In genomic region chr9:34651876-34652602, GRCh38 we compare ENCODE assay signal across 1 cellular context.
TF ChIP-seq lines count a peak whose summit lies in the region.

IL11RA (plus strand) TSS chr9:34652185; CDS start chr9:34655218, 3,033 bp downstream.

TF ChIP-seq in HepG2, 621 proteins besides CTCF, POLR2A, EP300 and RAD21 (continued from another document and continues in another):
- TF ChIP-seq ARNT2 (CRISPR knock-in tag; IDR thresholded peaks at IDR 0.05; ENCODE audit: low read depth): peak; percentile 65; the same call in 1 of the 2 replicates
- 0 out of 2 replicates have a peak, but pooled peaks have one; percentile 45 for TF ChIP-seq ADNP (CRISPR knock-in tag; IDR thresholded peaks at IDR 0.05)
- TF ChIP-seq BRD4 (CRISPR knock-in tag; IDR thresholded peaks at IDR 0.05): no peak
- peak; percentile 47; the same call in 1 of the 2 replicates for TF ChIP-seq FOXA3 (CRISPR knock-in tag; IDR thresholded peaks at IDR 0.05)
- peak; percentile 74; the same call in 1 of the 2 replicates for TF ChIP-seq EED (CRISPR knock-in tag; IDR thresholded peaks at IDR 0.05)
- TF ChIP-seq PAX8 (CRISPR knock-in tag; IDR thresholded peaks at IDR 0.05; ENCODE audit: borderline replicate concordance): 0 out of 2 replicates have a peak, but pooled peaks have one; percentile 38
- TF ChIP-seq RARA (CRISPR knock-in tag; IDR thresholded peaks at IDR 0.05): peak; percentile 65
- TF ChIP-seq ZNF296 (CRISPR knock-in tag; conservative IDR thresholded peaks at IDR 0.05): 0 out of 2 replicates have a peak, but pooled peaks have one; percentile 53
- 0 out of 2 replicates have a peak, but pooled peaks have one; percentile 11 for TF ChIP-seq FOXK2 (IDR thresholded peaks at IDR 0.05)
- TF ChIP-seq HMG20A (CRISPR knock-in tag; IDR thresholded peaks at IDR 0.05; ENCODE audit: borderline replicate concordance): no peak
- TF ChIP-seq PITX1 (CRISPR knock-in tag; IDR thresholded peaks at IDR 0.05): peak; percentile 48; the same call in 1 of the 2 replicates
- TF ChIP-seq ZNF24 (IDR thresholded peaks at IDR 0.05): no peak
- TF ChIP-seq RERE (CRISPR knock-in tag; IDR thresholded peaks at IDR 0.05; ENCODE audit: low read depth): no peak
- 0 out of 2 replicates have a peak, but pooled peaks have one; percentile 36 for TF ChIP-seq MED13 (CRISPR knock-in tag; IDR thresholded peaks at IDR 0.05)
- peak; percentile 99 for TF ChIP-seq HOXD1 (CRISPR knock-in tag; IDR thresholded peaks at IDR 0.05)
- peak; percentile 98 for TF ChIP-seq AGO2 (optimal IDR thresholded peaks at IDR 0.05; ENCODE audit: low read depth, low read length)
- peak; percentile 58; the same call in 1 of the 2 replicates for TF ChIP-seq NR2F2 (IDR thresholded peaks at IDR 0.05; ENCODE audit: borderline replicate concordance, low read depth)
- 0 out of 2 replicates have a peak, but pooled peaks have one; percentile 47 for TF ChIP-seq E2F5 (CRISPR knock-in tag; conservative IDR thresholded peaks at IDR 0.05)
- TF ChIP-seq GABPA (IDR thresholded peaks at IDR 0.05; ENCODE audit: low read depth, low read length): no peak
- peak; percentile 87 for TF ChIP-seq GABPA (CRISPR knock-in tag; IDR thresholded peaks at IDR 0.05; ENCODE audit: low read depth)
- peak; percentile 75 for TF ChIP-seq ZFY (CRISPR knock-in tag; IDR thresholded peaks at IDR 0.05)
- no peak for TF ChIP-seq CENPBD1 (CRISPR knock-in tag; IDR thresholded peaks at IDR 0.05; ENCODE audit: borderline replicate concordance, low read depth)
- TF ChIP-seq ZNF431 (CRISPR knock-in tag; IDR thresholded peaks at IDR 0.05; ENCODE audit: borderline replicate concordance, low read depth): peak; percentile 80; the same call in 1 of the 2 replicates
- TF ChIP-seq FOXP4 (CRISPR knock-in tag; IDR thresholded peaks at IDR 0.05): peak; percentile 74; the same call in 1 of the 2 replicates
- TF ChIP-seq CBFB (CRISPR knock-in tag; IDR thresholded peaks at IDR 0.05): 0 out of 2 replicates have a peak, but pooled peaks have one; percentile 25
- peak; percentile 75; the same call in 1 of the 2 replicates for TF ChIP-seq TOPORS (CRISPR knock-in tag; IDR thresholded peaks at IDR 0.05)
- TF ChIP-seq MED8 (CRISPR knock-in tag; IDR thresholded peaks at IDR 0.05; ENCODE audit: insufficient replicate concordance): peak; percentile 45
- peak; percentile 39 for TF ChIP-seq PPARG (CRISPR knock-in tag; conservative IDR thresholded peaks at IDR 0.05)
- no peak for TF ChIP-seq ZNF253 (CRISPR knock-in tag; IDR thresholded peaks at IDR 0.05; ENCODE audit: borderline replicate concordance)
- 0 out of 2 replicates have a peak, but pooled peaks have one; percentile 70 for TF ChIP-seq ZNF333 (CRISPR knock-in tag; IDR thresholded peaks at IDR 0.05; ENCODE audit: borderline replicate concordance)
- TF ChIP-seq PAF1 (CRISPR knock-in tag; IDR thresholded peaks at IDR 0.05): peak; percentile 58; the same call in 1 of the 2 replicates
- TF ChIP-seq HOXA9 (CRISPR knock-in tag; IDR thresholded peaks at IDR 0.05; ENCODE audit: borderline replicate concordance): peak; percentile 88; the same call in 1 of the 2 replicates
- TF ChIP-seq ZNF235 (CRISPR knock-in tag; IDR thresholded peaks at IDR 0.05; ENCODE audit: borderline replicate concordance): 0 out of 2 replicates have a peak, but pooled peaks have one; percentile 39
- TF ChIP-seq NRL (CRISPR knock-in tag; IDR thresholded peaks at IDR 0.05; ENCODE audit: borderline replicate concordance): peak; percentile 46; the same call in 1 of the 2 replicates
- TF ChIP-seq HMG20B (CRISPR knock-in tag; conservative IDR thresholded peaks at IDR 0.05): 0 out of 2 replicates have a peak, but pooled peaks have one; percentile 7
- TF ChIP-seq FOXK1 (CRISPR knock-in tag; IDR thresholded peaks at IDR 0.05; ENCODE audit: borderline replicate concordance, low read depth): peak; percentile 32; the same call in 1 of the 2 replicates
- 0 out of 2 replicates have a peak, but pooled peaks have one; percentile 23 for TF ChIP-seq ZMYM2 (CRISPR knock-in tag; IDR thresholded peaks at IDR 0.05)
- TF ChIP-seq TFDP1 (CRISPR knock-in tag; IDR thresholded peaks at IDR 0.05; ENCODE audit: borderline replicate concordance): peak; percentile 84
- 0 out of 2 replicates have a peak, but pooled peaks have one; percentile 25 for TF ChIP-seq ZNF629 (CRISPR knock-in tag; conservative IDR thresholded peaks at IDR 0.05)
- peak; percentile 73 for TF ChIP-seq PHF20 (CRISPR knock-in tag; IDR thresholded peaks at IDR 0.05)
- peak; percentile 80 for TF ChIP-seq ZGPAT (CRISPR knock-in tag; IDR thresholded peaks at IDR 0.05)
- peak; percentile 10 for TF ChIP-seq TEAD3 (CRISPR knock-in tag; optimal IDR thresholded peaks at IDR 0.05; ENCODE audit: borderline replicate concordance)
- TF ChIP-seq PHB2 (IDR thresholded peaks at IDR 0.05; ENCODE audit: partially characterized antibody): no peak
- TF ChIP-seq YEATS4 (CRISPR knock-in tag; IDR thresholded peaks at IDR 0.05; ENCODE audit: borderline replicate concordance): no peak
- TF ChIP-seq SNAI1 (CRISPR knock-in tag; IDR thresholded peaks at IDR 0.05; ENCODE audit: borderline replicate concordance): no peak
- peak; percentile 83 for TF ChIP-seq HNF4G (IDR thresholded peaks at IDR 0.05; ENCODE audit: borderline replicate concordance, low read depth, low read length)
- peak; percentile 84; the same call in 1 of the 2 replicates for TF ChIP-seq HNF4G (CRISPR knock-in tag; IDR thresholded peaks at IDR 0.05; ENCODE audit: borderline replicate concordance, low read depth)
- TF ChIP-seq MTF2 (CRISPR knock-in tag; IDR thresholded peaks at IDR 0.05; ENCODE audit: borderline replicate concordance): no peak
- peak; percentile 84 for TF ChIP-seq HNF4A (CRISPR knock-in tag; IDR thresholded peaks at IDR 0.05)
- 0 out of 2 replicates have a peak, but pooled peaks have one; percentile 17 for TF ChIP-seq PCBP1 (IDR thresholded peaks at IDR 0.05; ENCODE audit: borderline replicate concordance, low read depth, low read length)
- TF ChIP-seq ZNF687 (CRISPR knock-in tag; IDR thresholded peaks at IDR 0.05): peak; percentile 93
- TF ChIP-seq PHF8 (CRISPR knock-in tag; IDR thresholded peaks at IDR 0.05): peak; percentile 46; the same call in 1 of the 2 replicates
- TF ChIP-seq ZNF724P (CRISPR knock-in tag; IDR thresholded peaks at IDR 0.05; ENCODE audit: borderline replicate concordance): no peak
- peak; percentile 66; the same call in 1 of the 2 replicates for TF ChIP-seq RFXAP (CRISPR knock-in tag; IDR thresholded peaks at IDR 0.05; ENCODE audit: borderline replicate concordance)
- no peak for TF ChIP-seq KMT2B (CRISPR knock-in tag; IDR thresholded peaks at IDR 0.05)
- no peak; the same call in 1 of the 2 replicates for TF ChIP-seq JDP2 (CRISPR knock-in tag; IDR thresholded peaks at IDR 0.05; ENCODE audit: borderline replicate concordance)
